In the genomic region with DNA sequence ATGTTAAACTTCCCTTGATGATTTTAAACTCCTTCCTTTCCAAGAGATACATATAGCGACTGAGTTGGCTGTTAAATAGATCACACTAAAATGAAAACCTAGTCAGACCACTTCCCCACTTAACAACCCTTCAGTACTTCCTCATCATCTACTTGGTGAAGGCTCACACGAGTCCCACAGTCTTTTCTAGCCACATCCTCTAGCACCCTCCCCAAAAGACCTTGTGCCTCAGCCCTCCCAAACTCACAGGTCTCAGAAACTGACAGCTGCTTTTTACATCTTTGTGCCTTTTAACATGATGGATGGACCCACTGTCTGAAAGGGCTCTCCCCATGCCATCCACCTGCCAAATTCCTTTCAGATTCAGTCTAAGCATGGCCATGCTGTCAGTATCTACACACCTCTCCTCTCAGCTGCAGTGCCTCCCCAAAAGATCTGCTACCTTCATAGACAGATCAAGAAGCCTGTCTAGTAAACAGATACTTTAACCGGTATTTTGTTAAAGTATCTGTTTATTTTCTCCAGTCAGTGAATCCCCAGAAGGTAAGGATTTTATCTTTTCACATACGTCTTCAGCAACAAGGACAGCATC, we compare ENCODE assay signal across 9 cellular contexts.
DNase-seq lines count a peak whose midpoint lies in the region; ATAC-seq and TF ChIP-seq lines count a peak whose summit lies in the region.
"Had no signal": no experiment of that assay in that cellular context is flagged by ENCODE, and none has a peak within 500 bp of the region (broad histone marks: within the 10 kb centered on the region; RNA-seq: fewer than 3 reads in every experiment).

No MANE protein-coding gene starts in this region.

- TF ChIP-seq RAD21 in SK-N-SH (IDR thresholded peaks at IDR 0.05; ENCODE audit: low read length) = no peak

- ATAC-seq in HG02938 (IDR thresholded peaks at IDR 0.05; ENCODE audit: unreplicated experiment) = peak; percentile 66
- ATAC-seq in stimulated activated memory B cell treated with anti-CD40 and anti-IgM and Interleukin-4, amounts not matched to agents 10 μg/mL and 1 μg/mL and 100 μg/mL, for 72 hours = peak; percentile 79

- H3K4me3 ChIP-seq in SK-N-SH (ENCODE audit: low read depth in 2 of 2, low read length in 1 of 2) = no peak overlapping the region
- H3K4me3 ChIP-seq: BLaER1 had no signal

- no peaks in the 10 kb centered on the region for H3K27me3 ChIP-seq in SK-N-SH (ENCODE audit: insufficient read depth)
- H3K27me3 ChIP-seq: BLaER1 had no signal

- no peaks in the 10 kb centered on the region for H3K27me3 Mint-ChIP-seq in activated naive CD4-positive, alpha-beta T cell treated with anti-CD3 and anti-CD28 coated beads, Interleukin-2, amount 50 U/mL, for 24 hours
- H3K27me3 Mint-ChIP-seq in activated naive CD4-positive, alpha-beta T cell treated with anti-CD3 and anti-CD28 coated beads for 36 hours (ENCODE audit: low read depth) = no peaks in the 10 kb centered on the region
- H3K27me3 Mint-ChIP-seq in stimulated activated memory B cell treated with anti-CD40 and anti-IgM and Interleukin-4, amounts not matched to agents 10 μg/mL and 1 μg/mL and 100 μg/mL, for 72 hours = no peaks in the 10 kb centered on the region

- peaks cover 30% of the 10 kb centered on the region for H3K36me3 Mint-ChIP-seq in activated naive CD4-positive, alpha-beta T cell treated with anti-CD3 and anti-CD28 coated beads, Interleukin-2, amount 50 U/mL, for 24 hours
- peaks cover 28% of the 10 kb centered on the region for H3K36me3 Mint-ChIP-seq in activated naive CD4-positive, alpha-beta T cell treated with anti-CD3 and anti-CD28 coated beads for 36 hours (ENCODE audit: low read depth)
- H3K36me3 Mint-ChIP-seq in stimulated activated memory B cell treated with anti-CD40 and anti-IgM and Interleukin-4, amounts not matched to agents 10 μg/mL and 1 μg/mL and 100 μg/mL, for 72 hours = peaks cover 71% of the 10 kb centered on the region

- WGBS in SK-N-SH (ENCODE audit: low lambda C conversion rate) = 83% methylated on average over 4 of the region's 4 CpGs

- no peaks in the 10 kb centered on the region for H4K20me1 ChIP-seq in SK-N-SH (ENCODE audit: insufficient read depth)
- H4K20me1 ChIP-seq: BLaER1 had no signal

- CTCF ChIA-PET in activated naive CD4-positive, alpha-beta T cell treated with anti-CD3 and anti-CD28 coated beads for 36 hours (lab: Charles Lee) = interaction anchor here (0.6 kb wide), 1 partner anchor 187 kb away, joined by 3 read pairs; no protein-coding TSS in a partner anchor
- CTCF ChIA-PET in SK-N-SH (lab: Yijun Ruan, JAX) = interaction anchor here (1.3 kb wide), 1 partner anchor 342 kb away, joined by 3 read pairs; no protein-coding TSS in a partner anchor

- H3K79me2 ChIP-seq in SK-N-SH (ENCODE audit: insufficient read depth) = no peaks in the 10 kb centered on the region

- H3K9me3 ChIP-seq in SK-N-SH = no peaks in the 10 kb centered on the region
- H3K9me3 ChIP-seq: BLaER1 had no signal

- POLR2A ChIA-PET in SK-N-SH (lab: Yijun Ruan, JAX) = no interaction called here

- DNase-seq in activated naive CD4-positive, alpha-beta T cell treated with anti-CD3 and anti-CD28 coated beads for 36 hours = no peak
- DNase-seq in SKM-1 (lab: John Stamatoyannopoulos, UW; ENCODE audit: unreplicated experiment) = peak; percentile 32
- DNase-seq in SK-N-SH = no peak
- DNase-seq in cerebellar cortex (ENCODE audit: low spot score) = no peak
- DNase-seq in NCI-H187 (lab: John Stamatoyannopoulos, UW) = no peak

- no peaks in the 10 kb centered on the region for H3K9me3 Mint-ChIP-seq in activated naive CD4-positive, alpha-beta T cell treated with anti-CD3 and anti-CD28 coated beads, Interleukin-2, amount 50 U/mL, for 24 hours
- H3K9me3 Mint-ChIP-seq in activated naive CD4-positive, alpha-beta T cell treated with anti-CD3 and anti-CD28 coated beads for 36 hours = no peaks in the 10 kb centered on the region
- H3K9me3 Mint-ChIP-seq in stimulated activated memory B cell treated with anti-CD40 and anti-IgM and Interleukin-4, amounts not matched to agents 10 μg/mL and 1 μg/mL and 100 μg/mL, for 72 hours = no peaks in the 10 kb centered on the region

- H3K36me3 ChIP-seq in SK-N-SH (replicated peaks in 1 of 2; ENCODE audit: control insufficient read depth in 1 of 2, insufficient read depth in 2 of 2, low read length in 1 of 2) = peaks cover 44 to 50% of the 10 kb centered on the region in 2 experiments

- H3K27ac ChIP-seq in SK-N-SH (ENCODE audit: low read depth in 2 of 2, low read length in 1 of 2) = no peak overlapping the region
- H3K27ac ChIP-seq: BLaER1 had no signal

- no peak overlapping the region for H3K4me2 ChIP-seq in SK-N-SH
- H3K4me2 ChIP-seq: BLaER1 had no signal

- H3K27ac Mint-ChIP-seq in activated naive CD4-positive, alpha-beta T cell treated with anti-CD3 and anti-CD28 coated beads, Interleukin-2, amount 50 U/mL, for 24 hours = peak overlapping the region; percentile 33
- no peak overlapping the region for H3K27ac Mint-ChIP-seq in activated naive CD4-positive, alpha-beta T cell treated with anti-CD3 and anti-CD28 coated beads for 36 hours
- peak overlapping the region; percentile 6 for H3K27ac Mint-ChIP-seq in stimulated activated memory B cell treated with anti-CD40 and anti-IgM and Interleukin-4, amounts not matched to agents 10 μg/mL and 1 μg/mL and 100 μg/mL, for 72 hours

- intact Hi-C loops in activated naive CD4-positive, alpha-beta T cell treated with anti-CD3 and anti-CD28 coated beads for 36 hours (cut with micrococcal nuclease) = no loop called here

- no peak for TF ChIP-seq EP300 in SK-N-SH (IDR thresholded peaks at IDR 0.05; ENCODE audit: borderline replicate concordance in 1 of 2, low read depth in 1 of 2, low read length in 1 of 2)

- no peak for TF ChIP-seq CTCF in SK-N-SH (IDR thresholded peaks at IDR 0.05)

- no peak overlapping the region for H2AFZ ChIP-seq in SK-N-SH (ENCODE audit: low read depth)

- no peak overlapping the region for H3K9ac ChIP-seq in SK-N-SH
- H3K9ac ChIP-seq: BLaER1 had no signal

- H3K4me1 ChIP-seq in SK-N-SH (ENCODE audit: control insufficient read depth in 1 of 2, insufficient read depth in 2 of 2, low read depth in 1 of 2, low read length in 1 of 2) = no peaks in the 10 kb centered on the region
- H3K4me1 ChIP-seq: BLaER1 had no signal

- H3F3A ChIP-seq in SK-N-SH (replicated peaks; ENCODE audit: insufficient read depth) = no peaks in the 10 kb centered on the region

- no peak overlapping the region for H3K4me3 Mint-ChIP-seq in activated naive CD4-positive, alpha-beta T cell treated with anti-CD3 and anti-CD28 coated beads, Interleukin-2, amount 50 U/mL, for 24 hours
- no peak overlapping the region for H3K4me3 Mint-ChIP-seq in activated naive CD4-positive, alpha-beta T cell treated with anti-CD3 and anti-CD28 coated beads for 36 hours
- H3K4me3 Mint-ChIP-seq in stimulated activated memory B cell treated with anti-CD40 and anti-IgM and Interleukin-4, amounts not matched to agents 10 μg/mL and 1 μg/mL and 100 μg/mL, for 72 hours = no peak overlapping the region

- no peaks in the 10 kb centered on the region for H3K9me2 ChIP-seq in SK-N-SH

- peaks cover 10% of the 10 kb centered on the region for H3K4me1 Mint-ChIP-seq in activated naive CD4-positive, alpha-beta T cell treated with anti-CD3 and anti-CD28 coated beads, Interleukin-2, amount 50 U/mL, for 24 hours
- H3K4me1 Mint-ChIP-seq in activated naive CD4-positive, alpha-beta T cell treated with anti-CD3 and anti-CD28 coated beads for 36 hours (ENCODE audit: low read depth) = no peaks in the 10 kb centered on the region
- H3K4me1 Mint-ChIP-seq in stimulated activated memory B cell treated with anti-CD40 and anti-IgM and Interleukin-4, amounts not matched to agents 10 μg/mL and 1 μg/mL and 100 μg/mL, for 72 hours = peaks cover 10% of the 10 kb centered on the region

TF ChIP-seq in SK-N-SH, 30 proteins besides CTCF, POLR2A, EP300 and RAD21 (continues in another document):
- TF ChIP-seq, protein P1, sequence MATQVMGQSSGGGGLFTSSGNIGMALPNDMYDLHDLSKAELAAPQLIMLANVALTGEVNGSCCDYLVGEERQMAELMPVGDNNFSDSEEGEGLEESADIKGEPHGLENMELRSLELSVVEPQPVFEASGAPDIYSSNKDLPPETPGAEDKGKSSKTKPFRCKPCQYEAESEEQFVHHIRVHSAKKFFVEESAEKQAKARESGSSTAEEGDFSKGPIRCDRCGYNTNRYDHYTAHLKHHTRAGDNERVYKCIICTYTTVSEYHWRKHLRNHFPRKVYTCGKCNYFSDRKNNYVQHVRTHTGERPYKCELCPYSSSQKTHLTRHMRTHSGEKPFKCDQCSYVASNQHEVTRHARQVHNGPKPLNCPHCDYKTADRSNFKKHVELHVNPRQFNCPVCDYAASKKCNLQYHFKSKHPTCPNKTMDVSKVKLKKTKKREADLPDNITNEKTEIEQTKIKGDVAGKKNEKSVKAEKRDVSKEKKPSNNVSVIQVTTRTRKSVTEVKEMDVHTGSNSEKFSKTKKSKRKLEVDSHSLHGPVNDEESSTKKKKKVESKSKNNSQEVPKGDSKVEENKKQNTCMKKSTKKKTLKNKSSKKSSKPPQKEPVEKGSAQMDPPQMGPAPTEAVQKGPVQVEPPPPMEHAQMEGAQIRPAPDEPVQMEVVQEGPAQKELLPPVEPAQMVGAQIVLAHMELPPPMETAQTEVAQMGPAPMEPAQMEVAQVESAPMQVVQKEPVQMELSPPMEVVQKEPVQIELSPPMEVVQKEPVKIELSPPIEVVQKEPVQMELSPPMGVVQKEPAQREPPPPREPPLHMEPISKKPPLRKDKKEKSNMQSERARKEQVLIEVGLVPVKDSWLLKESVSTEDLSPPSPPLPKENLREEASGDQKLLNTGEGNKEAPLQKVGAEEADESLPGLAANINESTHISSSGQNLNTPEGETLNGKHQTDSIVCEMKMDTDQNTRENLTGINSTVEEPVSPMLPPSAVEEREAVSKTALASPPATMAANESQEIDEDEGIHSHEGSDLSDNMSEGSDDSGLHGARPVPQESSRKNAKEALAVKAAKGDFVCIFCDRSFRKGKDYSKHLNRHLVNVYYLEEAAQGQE (IDR thresholded peaks at IDR 0.05; ENCODE audit: low read depth, low read length) = no peak
- TF ChIP-seq FOXM1 (IDR thresholded peaks at IDR 0.05; ENCODE audit: low read depth) = no peak
- no peak for TF ChIP-seq FOXJ3 (CRISPR knock-in tag; IDR thresholded peaks at IDR 0.05)
- no peak for TF ChIP-seq ZBTB33 (IDR thresholded peaks at IDR 0.05; ENCODE audit: borderline replicate concordance, low read depth)
